Comparison of ENCODE assay signal across 8 cellular contexts in the genomic region with DNA sequence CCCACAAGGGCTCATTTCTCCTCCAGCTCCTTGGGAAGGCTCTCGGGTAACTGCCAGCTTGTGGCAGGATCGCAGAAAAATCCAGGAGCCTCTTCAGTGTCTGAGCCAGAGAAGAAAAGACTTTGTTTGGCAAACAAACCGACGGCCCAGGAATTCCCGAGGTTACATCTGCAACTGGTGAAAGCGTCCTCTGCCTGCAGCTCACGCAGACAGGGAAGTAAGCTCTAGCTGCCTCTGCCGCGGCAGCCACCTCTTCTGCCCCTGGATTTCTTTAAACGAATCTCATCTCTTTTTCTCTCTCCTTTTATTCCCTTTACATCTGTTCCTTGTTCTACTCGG. TPM values are rescaled to one million over a fixed set of nuclear protein-coding genes. Genes with fewer than 3 reads are reported as not detected.
DNase-seq lines count a peak whose midpoint lies in the region; ATAC-seq lines count a peak whose summit lies in the region.

No MANE protein-coding gene starts in this region.

- POLR2A ChIA-PET in activated naive CD8-positive, alpha-beta T cell treated with anti-CD3 and anti-CD28 coated beads, Interleukin-2, amount 10 ng/mL, durations not matched to agents 7 days and 5 days (lab: Charles Lee) = no interaction called here

- no peaks in the 10 kb centered on the region for H3K9me3 Mint-ChIP-seq in activated naive CD8-positive, alpha-beta T cell treated with anti-CD3 and anti-CD28 coated beads, Interleukin-2, amount 10 ng/mL, durations not matched to agents 7 days and 5 days
- H3K9me3 Mint-ChIP-seq in immature natural killer cell = peaks cover 0 to 4% (median 0%) of the 10 kb centered on the region in 6 donors
- H3K9me3 Mint-ChIP-seq in stimulated activated naive CD8-positive, alpha-beta T cell treated with anti-CD3 and anti-CD28 coated beads, Interleukin-15, amount 100 ng/mL, for 72 hours = no peaks in the 10 kb centered on the region

- no peak overlapping the region for H3K27ac Mint-ChIP-seq in activated naive CD8-positive, alpha-beta T cell treated with anti-CD3 and anti-CD28 coated beads, Interleukin-2, amount 10 ng/mL, durations not matched to agents 7 days and 5 days
- no peak overlapping the region for H3K27ac Mint-ChIP-seq in immature natural killer cell
- H3K27ac Mint-ChIP-seq in stimulated activated naive CD8-positive, alpha-beta T cell treated with anti-CD3 and anti-CD28 coated beads, Interleukin-15, amount 100 ng/mL, for 72 hours = no peak overlapping the region

- peak; percentile 66 for DNase-seq in DMS53 (lab: John Stamatoyannopoulos, UW)
- peak; percentile 23 for DNase-seq in HPDE6-E6E7 (ENCODE audit: extremely low spot score)
- DNase-seq in activated naive CD8-positive, alpha-beta T cell treated with anti-CD3 and anti-CD28 coated beads, Interleukin-2, amount 10 ng/mL, durations not matched to agents 7 days and 5 days = no peak
- no peak for DNase-seq in immature natural killer cell
- DNase-seq in stimulated activated naive CD8-positive, alpha-beta T cell treated with anti-CD3 and anti-CD28 coated beads, Interleukin-15, amount 100 ng/mL, for 72 hours = no peak
- no peak for DNase-seq in OCI-M2 (lab: John Stamatoyannopoulos, UW; ENCODE audit: unreplicated experiment)
- no peak for DNase-seq in NCI-H345 treated with DMSO at 0.1 percent for 48 hours (lab: John Stamatoyannopoulos, UW; ENCODE audit: unreplicated experiment)

- peak overlapping the region; percentile 62 for H3K4me3 Mint-ChIP-seq in activated naive CD8-positive, alpha-beta T cell treated with anti-CD3 and anti-CD28 coated beads, Interleukin-2, amount 10 ng/mL, durations not matched to agents 7 days and 5 days
- H3K4me3 Mint-ChIP-seq in immature natural killer cell = peak overlapping the region; percentile 12 to 48 (median 27)
- H3K4me3 Mint-ChIP-seq in stimulated activated naive CD8-positive, alpha-beta T cell treated with anti-CD3 and anti-CD28 coated beads, Interleukin-15, amount 100 ng/mL, for 72 hours = peak overlapping the region; percentile 84 to 86

- H3K36me3 Mint-ChIP-seq in activated naive CD8-positive, alpha-beta T cell treated with anti-CD3 and anti-CD28 coated beads, Interleukin-2, amount 10 ng/mL, durations not matched to agents 7 days and 5 days = no peaks in the 10 kb centered on the region
- no peaks in the 10 kb centered on the region for H3K36me3 Mint-ChIP-seq in immature natural killer cell

- ATAC-seq in GM19438 (IDR thresholded peaks at IDR 0.05; ENCODE audit: low read depth, unreplicated experiment) = peak; percentile 36
- ATAC-seq in activated naive CD8-positive, alpha-beta T cell treated with anti-CD3 and anti-CD28 coated beads, Interleukin-2, amount 10 ng/mL, durations not matched to agents 7 days and 5 days (ENCODE audit: low read depth) = peak; percentile 16
- peak; percentile 45 for ATAC-seq in stimulated activated naive CD8-positive, alpha-beta T cell treated with anti-CD3 and anti-CD28 coated beads, Interleukin-15, amount 100 ng/mL, for 72 hours

- peaks cover 12% of the 10 kb centered on the region for H3K4me1 Mint-ChIP-seq in activated naive CD8-positive, alpha-beta T cell treated with anti-CD3 and anti-CD28 coated beads, Interleukin-2, amount 10 ng/mL, durations not matched to agents 7 days and 5 days
- H3K4me1 Mint-ChIP-seq in immature natural killer cell = peaks cover 0 to 14% of the 10 kb centered on the region in 2 donors
- H3K4me1 Mint-ChIP-seq in stimulated activated naive CD8-positive, alpha-beta T cell treated with anti-CD3 and anti-CD28 coated beads, Interleukin-15, amount 100 ng/mL, for 72 hours = peaks cover 25% of the 10 kb centered on the region

- peaks cover 77% of the 10 kb centered on the region for H3K27me3 Mint-ChIP-seq in activated naive CD8-positive, alpha-beta T cell treated with anti-CD3 and anti-CD28 coated beads, Interleukin-2, amount 10 ng/mL, durations not matched to agents 7 days and 5 days
- peaks cover 4 to 16% (median 16%) of the 10 kb centered on the region in 3 donors for H3K27me3 Mint-ChIP-seq in immature natural killer cell (ENCODE audit: low read depth in 3 of 3)
- peaks cover 70% of the 10 kb centered on the region for H3K27me3 Mint-ChIP-seq in stimulated activated naive CD8-positive, alpha-beta T cell treated with anti-CD3 and anti-CD28 coated beads, Interleukin-15, amount 100 ng/mL, for 72 hours

RNA-seq across cellular contexts. Expression of a gene that starts 0.3 kb away (rescaled TPM):
- under 1 TPM; 0.17 to 0.19 TPM for total RNA-seq in activated naive CD8-positive, alpha-beta T cell treated with anti-CD3 and anti-CD28 coated beads, Interleukin-2, amount 10 ng/mL, durations not matched to agents 7 days and 5 days
- not detected for polyA plus RNA-seq in immature natural killer cell

RNA-seq across cellular contexts. Expression of a gene that starts 58.9 kb away (rescaled TPM):
- total RNA-seq in activated naive CD8-positive, alpha-beta T cell treated with anti-CD3 and anti-CD28 coated beads, Interleukin-2, amount 10 ng/mL, durations not matched to agents 7 days and 5 days = 10 to 100 TPM; 74.4 to 80.8 TPM
- 10 to 100 TPM; 54.4 to 71.2 (median 68.7) TPM for polyA plus RNA-seq in immature natural killer cell

Comparison
In these comparisons a context has a peak if more than half of its experiments do, and no peak if none do; other contexts are left out.
1. DNase-seq: peak in DMS53 (single experiment) and HPDE6-E6E7 (single experiment); none in activated naive CD8-positive, alpha-beta T cell treated with anti-CD3 and anti-CD28 coated beads, Interleukin-2, amount 10 ng/mL, durations not matched to agents 7 days and 5 days (single experiment), immature natural killer cell (0 of 3), stimulated activated naive CD8-positive, alpha-beta T cell treated with anti-CD3 and anti-CD28 coated beads, Interleukin-15, amount 100 ng/mL, for 72 hours (0 of 2), OCI-M2 (single experiment) and NCI-H345 treated with DMSO at 0.1 percent for 48 hours (single experiment).
2. H3K4me3 Mint-ChIP-seq: peak in every context shown above with its lines; median percentile 85 in stimulated activated naive CD8-positive, alpha-beta T cell treated with anti-CD3 and anti-CD28 coated beads, Interleukin-15, amount 100 ng/mL, for 72 hours; 62 in activated naive CD8-positive, alpha-beta T cell treated with anti-CD3 and anti-CD28 coated beads, Interleukin-2, amount 10 ng/mL, durations not matched to agents 7 days and 5 days; 27 in immature natural killer cell.
3. Peak in every context shown above with its lines, with median percentiles within 50 percentile points of each other: ATAC-seq.